ENCODE assay signal across 9 cellular contexts in the genomic region with DNA sequence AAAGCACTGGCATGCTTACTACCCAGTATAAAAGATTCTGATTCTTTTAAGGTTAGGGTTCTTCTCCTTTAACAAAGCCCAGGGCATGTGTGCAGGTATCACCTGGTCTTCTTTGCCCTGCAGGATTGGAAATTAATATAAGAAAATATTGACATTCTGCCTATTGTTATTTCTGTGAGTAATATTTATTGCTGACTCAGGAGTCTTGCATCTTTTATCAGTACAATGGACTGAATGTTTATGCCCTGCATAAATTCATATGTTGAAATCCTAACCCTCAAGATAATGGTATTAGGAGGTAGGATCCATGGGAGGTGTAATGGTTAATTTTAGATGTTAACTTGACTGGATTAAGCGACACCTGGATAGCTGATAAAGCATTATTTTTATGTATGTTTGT.
"Had no signal": no experiment of that assay in that cellular context is flagged by ENCODE, and none has a peak within 500 bp of the region (broad histone marks: within the 10 kb centered on the region; RNA-seq: fewer than 3 reads in every experiment).

No MANE protein-coding gene starts in this region.

- DNase-seq: GM23248, GOT3, H9, HCEC 1CT, Karpas-422, KBM-7 had no signal

- H3K4me2 ChIP-seq: KMS-11 had no signal

- H3K4me3 ChIP-seq: GM23248 had no signal

- H3K9ac ChIP-seq: GM23248, KMS-11 had no signal

- FAIRE-seq: H54, HTR-8/SVneo had no signal

- H3K27ac ChIP-seq: GM23248, KMS-11 had no signal

- H2AFZ ChIP-seq: GM23248 had no signal
